In the genomic region with DNA sequence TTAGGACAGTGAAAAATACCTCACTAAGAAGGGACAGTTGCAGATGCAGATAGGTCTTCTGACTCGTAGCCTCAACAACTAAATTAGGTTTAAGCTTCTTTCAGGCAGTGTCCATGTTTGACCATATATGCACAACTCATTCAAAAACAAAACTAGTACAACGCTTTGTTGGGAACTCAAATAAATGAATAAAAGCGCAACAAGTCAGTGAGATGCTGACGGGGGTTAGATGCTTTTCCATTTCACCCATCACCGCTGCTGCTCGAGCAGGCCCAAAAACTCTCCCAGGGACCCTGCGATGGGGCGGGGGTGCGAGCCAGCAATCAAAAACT, we compare ENCODE assay signal across 8 cellular contexts. TPM values are rescaled to one million over a fixed set of nuclear protein-coding genes. Genes with fewer than 3 reads are reported as not detected.
DNase-seq lines count a peak whose midpoint lies in the region; TF ChIP-seq lines count a peak whose summit lies in the region.

No MANE protein-coding gene starts in this region.

- H3K4me3 ChIP-seq in AG04449 (ENCODE audit: low read depth, low read length) (peak overlapping the region; percentile 86), cardiac fibroblast (replicated peaks in 1 of 2; ENCODE audit: low read depth in 2 of 2, low read length in 2 of 2) (peak overlapping the region; percentile 86 to 87), mucosa of rectum (ENCODE audit: low read length in 2 of 2) (peak overlapping the region; percentile 82 to 89)

- peaks cover 6 to 7% of the 10 kb centered on the region in 2 donors for H3K36me3 ChIP-seq in mucosa of rectum (ENCODE audit: control insufficient read depth in 2 of 2, insufficient read depth in 2 of 2, low read length in 2 of 2)

- intact Hi-C loops in posterior cingulate gyrus (cut with DNase I), result no loop called here

- H3K27ac ChIP-seq in mucosa of rectum (ENCODE audit: low read depth in 2 of 2, low read length in 2 of 2), result peak overlapping the region in 1 of 2 donors; percentile 88

- DNase-seq in AG04449 (ENCODE audit: low read depth, low spot score) (no peak), HT1080 (ENCODE audit: low read depth) (peak; percentile 27), cardiac fibroblast (ENCODE audit: low read depth in 2 of 2) (peak in 1 of 2 donors; percentile 14), NCI-H2107 (lab: John Stamatoyannopoulos, UW) (no peak), retina (no peak), midbrain (lab: John Stamatoyannopoulos, UW) (no peak), posterior cingulate gyrus (no peak)

- no peaks in the 10 kb centered on the region for H3K9me3 ChIP-seq in mucosa of rectum (ENCODE audit: control insufficient read depth in 2 of 2, low read length in 2 of 2)

- POLR2A ChIA-PET in AG04449 (lab: Yijun Ruan, JAX), result no interaction called here

- TF ChIP-seq CTCF in AG04449 (IDR thresholded peaks at IDR 0.05; ENCODE audit: insufficient read depth, low read length, missing control alignments), result no peak
- TF ChIP-seq CTCF in cardiac fibroblast (IDR thresholded peaks at IDR 0.05; ENCODE audit: low read depth, low read length), result no peak

- CTCF ChIA-PET in AG04449 (lab: Yijun Ruan, JAX), result interaction anchor here (0.7 to 5.6 kb wide), 19 partner anchors 9 to 673 kb away, joined by 3 to 72 read pairs (median 4); no protein-coding TSS in a partner anchor

- H3K4me1 ChIP-seq in mucosa of rectum (ENCODE audit: control insufficient read depth in 2 of 2, insufficient read depth in 2 of 2, low read length in 2 of 2), result peaks cover 11 to 19% of the 10 kb centered on the region in 2 donors

- no peaks in the 10 kb centered on the region for H3K27me3 ChIP-seq in mucosa of rectum (ENCODE audit: control insufficient read depth in 2 of 2, insufficient read depth in 2 of 2, low read length in 2 of 2)

- H3K9ac ChIP-seq in mucosa of rectum (ENCODE audit: low read depth in 1 of 2, low read length in 2 of 2), result peak overlapping the region; percentile 64 to 84

RNA-seq across cellular contexts. Expression of gene RPAP3, which starts 0.6 kb away (rescaled TPM):
- total RNA-seq in HT1080 (2014; rRNA removed; shearing (Covaris generic)), result 20.8 and 25.4 TPM in 2 replicates
- 20.8 and 26.8 TPM in 2 replicates for polyA plus RNA-seq in HT1080 (2015; cell fraction: cytosol; rRNA removed)
- polyA plus RNA-seq in HT1080 (2015; cell fraction: nucleus; rRNA removed), result 25.7 and 29.4 TPM in 2 replicates

RNA-seq across cellular contexts. Expression of gene ENDOU, which starts 20.1 kb away (rescaled TPM):
- not detected in 2 replicates for total RNA-seq in HT1080 (2014; rRNA removed; shearing (Covaris generic))
- polyA plus RNA-seq in HT1080 (2015; cell fraction: cytosol; rRNA removed), result not detected in 2 replicates
- not detected in 2 replicates for polyA plus RNA-seq in HT1080 (2015; cell fraction: nucleus; rRNA removed)

RNA-seq across cellular contexts. Expression of gene RAPGEF3, which starts 53.5 kb away (rescaled TPM):
- total RNA-seq in HT1080 (2014; rRNA removed; shearing (Covaris generic)), result 3.7 and 4.1 TPM in 2 replicates
- polyA plus RNA-seq in HT1080 (2015; cell fraction: cytosol; rRNA removed), result 1.5 and 2.2 TPM in 2 replicates
- polyA plus RNA-seq in HT1080 (2015; cell fraction: nucleus; rRNA removed), result 5.8 and 7.8 TPM in 2 replicates
